1 cellular context compared by ENCODE assay signal in the genomic region with DNA sequence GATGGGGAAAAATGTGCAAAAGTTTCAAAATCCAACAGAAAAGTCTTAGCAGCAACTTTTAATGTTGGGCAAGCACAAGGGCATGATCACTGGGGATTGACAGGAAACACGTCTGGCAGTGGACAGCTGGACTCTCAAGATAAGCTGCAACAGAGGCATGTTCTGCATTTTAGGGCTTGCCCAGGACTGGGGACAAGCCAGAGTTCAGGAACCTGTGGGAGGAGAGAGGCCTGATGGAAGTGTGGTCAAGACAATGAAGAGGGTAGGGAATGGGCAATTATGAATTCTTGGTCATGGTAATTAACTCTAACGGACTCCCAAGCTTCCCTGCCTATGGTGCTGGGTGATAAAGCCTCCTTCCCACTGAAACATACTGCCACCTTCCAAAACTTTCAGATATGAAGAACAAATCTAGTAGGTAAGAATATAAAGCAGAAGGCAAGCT.
TF ChIP-seq lines count a peak whose summit lies in the region.

No MANE protein-coding gene starts in this region.

TF ChIP-seq in K562, 482 proteins besides CTCF, POLR2A, EP300 and RAD21 (continued from another document and continues in another):
- TF ChIP-seq ZNF23 (CRISPR knock-in tag; IDR thresholded peaks at IDR 0.05) (no peak), ZBTB1 (CRISPR knock-in tag; IDR thresholded peaks at IDR 0.05; ENCODE audit: borderline replicate concordance, low read depth) (no peak), SRSF1 (IDR thresholded peaks at IDR 0.05; ENCODE audit: low read depth, low read length) (no peak), SMARCC2 (IDR thresholded peaks at IDR 0.05; ENCODE audit: low read depth) (peak; percentile 88), KDM4B (IDR thresholded peaks at IDR 0.05; ENCODE audit: borderline replicate concordance in 2 of 2, low read depth in 1 of 2) (no peak), ADNP (tag; IDR thresholded peaks at IDR 0.05) (no peak), RBM22 (IDR thresholded peaks at IDR 0.05; ENCODE audit: low read depth, low read length, poor library complexity, severe bottlenecking) (no peak), NFE2L1 (tag; IDR thresholded peaks at IDR 0.05; ENCODE audit: borderline replicate concordance, low read depth) (no peak), C11orf30 (IDR thresholded peaks at IDR 0.05; ENCODE audit: low read depth) (no peak), FOXJ3 (CRISPR knock-in tag; IDR thresholded peaks at IDR 0.05) (no peak), ZNF224 (CRISPR knock-in tag; IDR thresholded peaks at IDR 0.05) (no peak), GABPB1 (CRISPR knock-in tag; IDR thresholded peaks at IDR 0.05) (no peak), ZNF253 (CRISPR knock-in tag; conservative IDR thresholded peaks at IDR 0.05) (no peak), ZKSCAN8 (CRISPR knock-in tag; IDR thresholded peaks at IDR 0.05) (no peak), ZNF41 (CRISPR knock-in tag; conservative IDR thresholded peaks at IDR 0.05) (no peak), CREM (IDR thresholded peaks at IDR 0.05; ENCODE audit: low read depth) (peak; percentile 89), TEAD1 (CRISPR knock-in tag; IDR thresholded peaks at IDR 0.05) (peak; percentile 51 to 86; a peak in 3 of 4 replicates), SMARCB1 (IDR thresholded peaks at IDR 0.05; ENCODE audit: insufficient read length, low read depth) (no peak), HDGF (IDR thresholded peaks at IDR 0.05) (no peak), LARP7 (IDR thresholded peaks at IDR 0.05) (no peak), KDM1A (IDR thresholded peaks at IDR 0.05) (peak; percentile 84 to 85), ZNF586 (CRISPR knock-in tag; conservative IDR thresholded peaks at IDR 0.05) (no peak), ELF1 (tag; IDR thresholded peaks at IDR 0.05) (no peak), CBX5 (IDR thresholded peaks at IDR 0.05; ENCODE audit: borderline replicate concordance, low read depth) (no peak), ZNF121 (CRISPR knock-in tag; conservative IDR thresholded peaks at IDR 0.05) (no peak), HDAC3 (IDR thresholded peaks at IDR 0.05; ENCODE audit: borderline replicate concordance, partially characterized antibody) (peak; percentile 90)
- TF ChIP-seq, protein P1, sequence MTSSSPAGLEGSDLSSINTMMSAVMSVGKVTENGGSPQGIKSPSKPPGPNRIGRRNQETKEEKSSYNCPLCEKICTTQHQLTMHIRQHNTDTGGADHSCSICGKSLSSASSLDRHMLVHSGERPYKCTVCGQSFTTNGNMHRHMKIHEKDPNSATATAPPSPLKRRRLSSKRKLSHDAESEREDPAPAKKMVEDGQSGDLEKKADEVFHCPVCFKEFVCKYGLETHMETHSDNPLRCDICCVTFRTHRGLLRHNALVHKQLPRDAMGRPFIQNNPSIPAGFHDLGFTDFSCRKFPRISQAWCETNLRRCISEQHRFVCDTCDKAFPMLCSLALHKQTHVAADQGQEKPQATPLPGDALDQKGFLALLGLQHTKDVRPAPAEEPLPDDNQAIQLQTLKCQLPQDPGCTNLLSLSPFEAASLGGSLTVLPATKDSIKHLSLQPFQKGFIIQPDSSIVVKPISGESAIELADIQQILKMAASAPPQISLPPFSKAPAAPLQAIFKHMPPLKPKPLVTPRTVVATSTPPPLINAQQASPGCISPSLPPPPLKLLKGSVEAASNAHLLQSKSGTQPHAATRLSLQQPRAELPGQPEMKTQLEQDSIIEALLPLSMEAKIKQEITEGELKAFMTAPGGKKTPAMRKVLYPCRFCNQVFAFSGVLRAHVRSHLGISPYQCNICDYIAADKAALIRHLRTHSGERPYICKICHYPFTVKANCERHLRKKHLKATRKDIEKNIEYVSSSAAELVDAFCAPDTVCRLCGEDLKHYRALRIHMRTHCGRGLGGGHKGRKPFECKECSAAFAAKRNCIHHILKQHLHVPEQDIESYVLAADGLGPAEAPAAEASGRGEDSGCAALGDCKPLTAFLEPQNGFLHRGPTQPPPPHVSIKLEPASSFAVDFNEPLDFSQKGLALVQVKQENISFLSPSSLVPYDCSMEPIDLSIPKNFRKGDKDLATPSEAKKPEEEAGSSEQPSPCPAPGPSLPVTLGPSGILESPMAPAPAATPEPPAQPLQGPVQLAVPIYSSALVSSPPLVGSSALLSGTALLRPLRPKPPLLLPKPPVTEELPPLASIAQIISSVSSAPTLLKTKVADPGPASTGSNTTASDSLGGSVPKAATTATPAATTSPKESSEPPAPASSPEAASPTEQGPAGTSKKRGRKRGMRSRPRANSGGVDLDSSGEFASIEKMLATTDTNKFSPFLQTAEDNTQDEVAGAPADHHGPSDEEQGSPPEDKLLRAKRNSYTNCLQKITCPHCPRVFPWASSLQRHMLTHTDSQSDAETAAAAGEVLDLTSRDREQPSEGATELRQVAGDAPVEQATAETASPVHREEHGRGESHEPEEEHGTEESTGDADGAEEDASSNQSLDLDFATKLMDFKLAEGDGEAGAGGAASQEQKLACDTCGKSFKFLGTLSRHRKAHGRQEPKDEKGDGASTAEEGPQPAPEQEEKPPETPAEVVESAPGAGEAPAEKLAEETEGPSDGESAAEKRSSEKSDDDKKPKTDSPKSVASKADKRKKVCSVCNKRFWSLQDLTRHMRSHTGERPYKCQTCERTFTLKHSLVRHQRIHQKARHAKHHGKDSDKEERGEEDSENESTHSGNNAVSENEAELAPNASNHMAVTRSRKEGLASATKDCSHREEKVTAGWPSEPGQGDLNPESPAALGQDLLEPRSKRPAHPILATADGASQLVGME (CRISPR knock-in tag; IDR thresholded peaks at IDR 0.05) = no peak
- TF ChIP-seq, protein P2, sequence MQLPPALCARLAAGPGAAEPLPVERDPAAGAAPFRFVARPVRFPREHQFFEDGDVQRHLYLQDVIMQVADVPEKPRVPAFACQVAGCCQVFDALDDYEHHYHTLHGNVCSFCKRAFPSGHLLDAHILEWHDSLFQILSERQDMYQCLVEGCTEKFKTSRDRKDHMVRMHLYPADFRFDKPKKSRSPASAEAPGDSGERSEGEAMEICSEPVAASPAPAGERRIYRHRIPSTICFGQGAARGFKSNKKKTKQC (CRISPR knock-in tag; IDR thresholded peaks at IDR 0.05) = peak; percentile 39; the same call in 1 of the 2 replicates
- TF ChIP-seq, protein P3, sequence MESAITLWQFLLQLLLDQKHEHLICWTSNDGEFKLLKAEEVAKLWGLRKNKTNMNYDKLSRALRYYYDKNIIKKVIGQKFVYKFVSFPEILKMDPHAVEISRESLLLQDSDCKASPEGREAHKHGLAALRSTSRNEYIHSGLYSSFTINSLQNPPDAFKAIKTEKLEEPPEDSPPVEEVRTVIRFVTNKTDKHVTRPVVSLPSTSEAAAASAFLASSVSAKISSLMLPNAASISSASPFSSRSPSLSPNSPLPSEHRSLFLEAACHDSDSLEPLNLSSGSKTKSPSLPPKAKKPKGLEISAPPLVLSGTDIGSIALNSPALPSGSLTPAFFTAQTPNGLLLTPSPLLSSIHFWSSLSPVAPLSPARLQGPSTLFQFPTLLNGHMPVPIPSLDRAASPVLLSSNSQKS (CRISPR knock-in tag; IDR thresholded peaks at IDR 0.05) = no peak
- TF ChIP-seq, protein P4, sequence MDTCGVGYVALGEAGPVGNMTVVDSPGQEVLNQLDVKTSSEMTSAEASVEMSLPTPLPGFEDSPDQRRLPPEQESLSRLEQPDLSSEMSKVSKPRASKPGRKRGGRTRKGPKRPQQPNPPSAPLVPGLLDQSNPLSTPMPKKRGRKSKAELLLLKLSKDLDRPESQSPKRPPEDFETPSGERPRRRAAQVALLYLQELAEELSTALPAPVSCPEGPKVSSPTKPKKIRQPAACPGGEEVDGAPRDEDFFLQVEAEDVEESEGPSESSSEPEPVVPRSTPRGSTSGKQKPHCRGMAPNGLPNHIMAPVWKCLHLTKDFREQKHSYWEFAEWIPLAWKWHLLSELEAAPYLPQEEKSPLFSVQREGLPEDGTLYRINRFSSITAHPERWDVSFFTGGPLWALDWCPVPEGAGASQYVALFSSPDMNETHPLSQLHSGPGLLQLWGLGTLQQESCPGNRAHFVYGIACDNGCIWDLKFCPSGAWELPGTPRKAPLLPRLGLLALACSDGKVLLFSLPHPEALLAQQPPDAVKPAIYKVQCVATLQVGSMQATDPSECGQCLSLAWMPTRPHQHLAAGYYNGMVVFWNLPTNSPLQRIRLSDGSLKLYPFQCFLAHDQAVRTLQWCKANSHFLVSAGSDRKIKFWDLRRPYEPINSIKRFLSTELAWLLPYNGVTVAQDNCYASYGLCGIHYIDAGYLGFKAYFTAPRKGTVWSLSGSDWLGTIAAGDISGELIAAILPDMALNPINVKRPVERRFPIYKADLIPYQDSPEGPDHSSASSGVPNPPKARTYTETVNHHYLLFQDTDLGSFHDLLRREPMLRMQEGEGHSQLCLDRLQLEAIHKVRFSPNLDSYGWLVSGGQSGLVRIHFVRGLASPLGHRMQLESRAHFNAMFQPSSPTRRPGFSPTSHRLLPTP (IDR thresholded peaks at IDR 0.05; ENCODE audit: borderline replicate concordance, extremely low read depth, insufficient read length) = no peak
- TF ChIP-seq, protein P5, sequence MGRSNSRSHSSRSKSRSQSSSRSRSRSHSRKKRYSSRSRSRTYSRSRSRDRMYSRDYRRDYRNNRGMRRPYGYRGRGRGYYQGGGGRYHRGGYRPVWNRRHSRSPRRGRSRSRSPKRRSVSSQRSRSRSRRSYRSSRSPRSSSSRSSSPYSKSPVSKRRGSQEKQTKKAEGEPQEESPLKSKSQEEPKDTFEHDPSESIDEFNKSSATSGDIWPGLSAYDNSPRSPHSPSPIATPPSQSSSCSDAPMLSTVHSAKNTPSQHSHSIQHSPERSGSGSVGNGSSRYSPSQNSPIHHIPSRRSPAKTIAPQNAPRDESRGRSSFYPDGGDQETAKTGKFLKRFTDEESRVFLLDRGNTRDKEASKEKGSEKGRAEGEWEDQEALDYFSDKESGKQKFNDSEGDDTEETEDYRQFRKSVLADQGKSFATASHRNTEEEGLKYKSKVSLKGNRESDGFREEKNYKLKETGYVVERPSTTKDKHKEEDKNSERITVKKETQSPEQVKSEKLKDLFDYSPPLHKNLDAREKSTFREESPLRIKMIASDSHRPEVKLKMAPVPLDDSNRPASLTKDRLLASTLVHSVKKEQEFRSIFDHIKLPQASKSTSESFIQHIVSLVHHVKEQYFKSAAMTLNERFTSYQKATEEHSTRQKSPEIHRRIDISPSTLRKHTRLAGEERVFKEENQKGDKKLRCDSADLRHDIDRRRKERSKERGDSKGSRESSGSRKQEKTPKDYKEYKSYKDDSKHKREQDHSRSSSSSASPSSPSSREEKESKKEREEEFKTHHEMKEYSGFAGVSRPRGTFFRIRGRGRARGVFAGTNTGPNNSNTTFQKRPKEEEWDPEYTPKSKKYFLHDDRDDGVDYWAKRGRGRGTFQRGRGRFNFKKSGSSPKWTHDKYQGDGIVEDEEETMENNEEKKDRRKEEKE (IDR thresholded peaks at IDR 0.05; ENCODE audit: borderline replicate concordance in 1 of 2, control insufficient read depth in 1 of 2, low read depth in 2 of 2, low read length in 1 of 2) = peak in 1 of 2 experiments; percentile 56; a peak in 1 of 4 replicates
- TF ChIP-seq, protein P6, sequence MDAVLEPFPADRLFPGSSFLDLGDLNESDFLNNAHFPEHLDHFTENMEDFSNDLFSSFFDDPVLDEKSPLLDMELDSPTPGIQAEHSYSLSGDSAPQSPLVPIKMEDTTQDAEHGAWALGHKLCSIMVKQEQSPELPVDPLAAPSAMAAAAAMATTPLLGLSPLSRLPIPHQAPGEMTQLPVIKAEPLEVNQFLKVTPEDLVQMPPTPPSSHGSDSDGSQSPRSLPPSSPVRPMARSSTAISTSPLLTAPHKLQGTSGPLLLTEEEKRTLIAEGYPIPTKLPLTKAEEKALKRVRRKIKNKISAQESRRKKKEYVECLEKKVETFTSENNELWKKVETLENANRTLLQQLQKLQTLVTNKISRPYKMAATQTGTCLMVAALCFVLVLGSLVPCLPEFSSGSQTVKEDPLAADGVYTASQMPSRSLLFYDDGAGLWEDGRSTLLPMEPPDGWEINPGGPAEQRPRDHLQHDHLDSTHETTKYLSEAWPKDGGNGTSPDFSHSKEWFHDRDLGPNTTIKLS (IDR thresholded peaks at IDR 0.05; ENCODE audit: borderline replicate concordance, low read depth) = no peak
- TF ChIP-seq, protein P7, sequence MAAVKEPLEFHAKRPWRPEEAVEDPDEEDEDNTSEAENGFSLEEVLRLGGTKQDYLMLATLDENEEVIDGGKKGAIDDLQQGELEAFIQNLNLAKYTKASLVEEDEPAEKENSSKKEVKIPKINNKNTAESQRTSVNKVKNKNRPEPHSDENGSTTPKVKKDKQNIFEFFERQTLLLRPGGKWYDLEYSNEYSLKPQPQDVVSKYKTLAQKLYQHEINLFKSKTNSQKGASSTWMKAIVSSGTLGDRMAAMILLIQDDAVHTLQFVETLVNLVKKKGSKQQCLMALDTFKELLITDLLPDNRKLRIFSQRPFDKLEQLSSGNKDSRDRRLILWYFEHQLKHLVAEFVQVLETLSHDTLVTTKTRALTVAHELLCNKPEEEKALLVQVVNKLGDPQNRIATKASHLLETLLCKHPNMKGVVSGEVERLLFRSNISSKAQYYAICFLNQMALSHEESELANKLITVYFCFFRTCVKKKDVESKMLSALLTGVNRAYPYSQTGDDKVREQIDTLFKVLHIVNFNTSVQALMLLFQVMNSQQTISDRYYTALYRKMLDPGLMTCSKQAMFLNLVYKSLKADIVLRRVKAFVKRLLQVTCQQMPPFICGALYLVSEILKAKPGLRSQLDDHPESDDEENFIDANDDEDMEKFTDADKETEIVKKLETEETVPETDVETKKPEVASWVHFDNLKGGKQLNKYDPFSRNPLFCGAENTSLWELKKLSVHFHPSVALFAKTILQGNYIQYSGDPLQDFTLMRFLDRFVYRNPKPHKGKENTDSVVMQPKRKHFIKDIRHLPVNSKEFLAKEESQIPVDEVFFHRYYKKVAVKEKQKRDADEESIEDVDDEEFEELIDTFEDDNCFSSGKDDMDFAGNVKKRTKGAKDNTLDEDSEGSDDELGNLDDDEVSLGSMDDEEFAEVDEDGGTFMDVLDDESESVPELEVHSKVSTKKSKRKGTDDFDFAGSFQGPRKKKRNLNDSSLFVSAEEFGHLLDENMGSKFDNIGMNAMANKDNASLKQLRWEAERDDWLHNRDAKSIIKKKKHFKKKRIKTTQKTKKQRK (IDR thresholded peaks at IDR 0.05; ENCODE audit: borderline replicate concordance, low read depth, low read length) = no peak
